ENCODE assay signal across 11 cellular contexts in genomic region chr19:19486343-19487076, GRCh38. TPM values are rescaled to one million over a fixed set of nuclear protein-coding genes. Genes with fewer than 3 reads are reported as not detected.
A peak's percentile ranks its signal among the peaks of the same experiment; 100 is the strongest.
DNase-seq lines count a peak whose midpoint lies in the region; ATAC-seq and TF ChIP-seq lines count a peak whose summit lies in the region.
"Had no signal": no experiment of that assay in that cellular context is flagged by ENCODE, and none has a peak within 500 bp of the region (broad histone marks: within the 10 kb centered on the region; RNA-seq: fewer than 3 reads in every experiment).

No MANE protein-coding gene starts in this region.

- peaks cover 16% of the 10 kb centered on the region for H3K36me3 Mint-ChIP-seq in activated naive CD8-positive, alpha-beta T cell treated with anti-CD3 and anti-CD28 coated beads for 36 hours
- peaks cover 0 to 19% (median 3%) of the 10 kb centered on the region in 3 donors for H3K36me3 Mint-ChIP-seq in naive thymus-derived CD8-positive, alpha-beta T cell

- H3K4me2 ChIP-seq in BLaER1 (peak overlapping the region; percentile 82), HCT116 (ENCODE audit: low read length) (no peak overlapping the region)

- peak overlapping the region; percentile 52; the same call in 1 of the 2 replicates for H3K9ac ChIP-seq in BLaER1
- no peak overlapping the region; the same call in 1 of the 2 replicates for H3K9ac ChIP-seq in HCT116 (ENCODE audit: low read length)

- H3K27ac Mint-ChIP-seq in activated naive CD8-positive, alpha-beta T cell treated with anti-CD3 and anti-CD28 coated beads for 36 hours: peak overlapping the region; percentile 34
- H3K27ac Mint-ChIP-seq in naive thymus-derived CD8-positive, alpha-beta T cell: peak overlapping the region; percentile 81 to 99 (median 98)

- no peak for TF ChIP-seq RAD21 in HCT116 (IDR thresholded peaks at IDR 0.05; ENCODE audit: low read depth)

- H3K27ac ChIP-seq in BLaER1 (peak overlapping the region; percentile 74), HCT116 (ENCODE audit: low read depth, low read length) (peak overlapping the region; percentile 13; the same call in 1 of the 2 replicates)

- no peak overlapping the region for H3K4me3 Mint-ChIP-seq in activated naive CD8-positive, alpha-beta T cell treated with anti-CD3 and anti-CD28 coated beads for 36 hours
- H3K4me3 Mint-ChIP-seq in naive thymus-derived CD8-positive, alpha-beta T cell: peak overlapping the region in 4 of 10 donors; percentile 14 to 45 (median 30)

- H3K4me1 Mint-ChIP-seq in activated naive CD8-positive, alpha-beta T cell treated with anti-CD3 and anti-CD28 coated beads for 36 hours: peaks cover 62% of the 10 kb centered on the region
- H3K4me1 Mint-ChIP-seq in naive thymus-derived CD8-positive, alpha-beta T cell: peaks cover 28 to 83% (median 74%) of the 10 kb centered on the region in 4 donors

- H4K20me1 ChIP-seq in BLaER1 (peaks cover 99% of the 10 kb centered on the region), HCT116 (ENCODE audit: insufficient read depth) (peaks cover 10% of the 10 kb centered on the region; the same call in 1 of the 2 replicates)

- H3K9me2 ChIP-seq in HCT116 (ENCODE audit: insufficient read depth): no peaks in the 10 kb centered on the region

- H3K9me3 Mint-ChIP-seq in activated naive CD8-positive, alpha-beta T cell treated with anti-CD3 and anti-CD28 coated beads for 36 hours: no peaks in the 10 kb centered on the region
- no peaks in the 10 kb centered on the region for H3K9me3 Mint-ChIP-seq in naive thymus-derived CD8-positive, alpha-beta T cell

- H3K27me3 Mint-ChIP-seq in activated naive CD8-positive, alpha-beta T cell treated with anti-CD3 and anti-CD28 coated beads for 36 hours: no peaks in the 10 kb centered on the region
- H3K27me3 Mint-ChIP-seq in naive thymus-derived CD8-positive, alpha-beta T cell: no peaks in the 10 kb centered on the region

- CTCF ChIA-PET in HCT116 (lab: Charles Lee): no interaction called here

- TF ChIP-seq POLR2A in HCT116 (IDR thresholded peaks at IDR 0.05; ENCODE audit: borderline replicate concordance, extremely low read depth, insufficient read depth, insufficient read length): no peak

- RAD21 ChIA-PET in HCT116 (lab: Charles Lee; ENCODE audit: low non-redundant PET in 1 of 2, low total read pairs in 2 of 2, uncharacterized antibody in 2 of 2, unreplicated experiment in 2 of 2): no interaction called here

- H3K36me3 ChIP-seq in BLaER1 (peaks cover 55% of the 10 kb centered on the region), HCT116 (ENCODE audit: control insufficient read depth in 1 of 2, insufficient read depth in 2 of 2, low read length in 2 of 2) (peaks cover 0 to 13% of the 10 kb centered on the region in 2 experiments; a peak in 1 of 4 replicates)

- DNase-seq in HCT116 (ENCODE audit: low read depth, low spot score) (no peak), HuH-7 (ENCODE audit: low spot score) (no peak), AG08396 (ENCODE audit: low spot score) (no peak), HT-29 (ENCODE audit: low spot score) (no peak), GDM1 (lab: John Stamatoyannopoulos, UW) (no peak)
- DNase-seq in activated naive CD8-positive, alpha-beta T cell treated with anti-CD3 and anti-CD28 coated beads for 36 hours: no peak
- DNase-seq in naive thymus-derived CD8-positive, alpha-beta T cell: peak in 1 of 10 donors; percentile 60
- DNase-seq: COR-L47, Kasumi-1 had no signal

- H3K4me3 ChIP-seq in BLaER1 (no peak overlapping the region), HCT116 (replicated peaks in 1 of 2; ENCODE audit: low read depth in 1 of 2, low read length in 2 of 2) (no peak overlapping the region)
- H3K4me3 ChIP-seq: HAP-1 had no signal

- no TSS peak for BruUV-seq in HCT116 (replicated peaks; lab: Mats Ljungman, UMichigan)

- H3K4me1 ChIP-seq in BLaER1 (peaks cover 91% of the 10 kb centered on the region), HCT116 (ENCODE audit: control insufficient read depth in 1 of 2, insufficient read depth in 2 of 2, low read length in 2 of 2) (peaks cover 19 to 43% of the 10 kb centered on the region in 2 experiments)

- H3K79me2 ChIP-seq in HCT116 (ENCODE audit: insufficient read depth, low read length): peaks cover 90% of the 10 kb centered on the region

- ATAC-seq in HCT116: no peak
- no peak for ATAC-seq in naive thymus-derived CD8-positive, alpha-beta T cell

- H3K27me3 ChIP-seq in BLaER1: no peaks in the 10 kb centered on the region
- no peaks in the 10 kb centered on the region for H3K27me3 ChIP-seq in HCT116 (ENCODE audit: insufficient read depth, low read length)

- H3K9me3 ChIP-seq in BLaER1 (no peaks in the 10 kb centered on the region), HCT116 (ENCODE audit: control insufficient read depth in 1 of 2, insufficient read depth in 1 of 2, low read depth in 1 of 2, low read length in 2 of 2) (no peaks in the 10 kb centered on the region)
- H3K9me3 ChIP-seq: HAP-1 had no signal

- no peak for TF ChIP-seq CTCF in HCT116 (IDR thresholded peaks at IDR 0.05 in 2 of 3, conservative IDR thresholded peaks at IDR 0.05 in 1 of 3; ENCODE audit: borderline replicate concordance in 1 of 3, insufficient read depth in 1 of 3, low read depth in 2 of 3, low read length in 2 of 3)

- no peak overlapping the region for H2AFZ ChIP-seq in HCT116 (ENCODE audit: low read depth, low read length, poor library complexity, severe bottlenecking)

- intact Hi-C loops in HCT116 (cut with micrococcal nuclease): loop anchor here (5.0 kb wide), 1 partner anchor 79 kb away; the partner anchor contains the start of gene GATAD2A

- POLR2A ChIA-PET in HCT116 (lab: Charles Lee): no interaction called here
- POLR2A ChIA-PET in naive thymus-derived CD8-positive, alpha-beta T cell (lab: Charles Lee): interaction anchor here (0.7 to 9.1 kb wide), 6 partner anchors 9 to 121 kb away, joined by 3 to 131 read pairs (median 5); partner anchors contain the start of gene GATAD2A

TF ChIP-seq in HCT116, 20 proteins besides CTCF, POLR2A, EP300 and RAD21:
- TF ChIP-seq FOSL1 (IDR thresholded peaks at IDR 0.05; ENCODE audit: low read depth): no peak
- TF ChIP-seq ZFX (IDR thresholded peaks at IDR 0.05): no peak
- TF ChIP-seq, protein P1, sequence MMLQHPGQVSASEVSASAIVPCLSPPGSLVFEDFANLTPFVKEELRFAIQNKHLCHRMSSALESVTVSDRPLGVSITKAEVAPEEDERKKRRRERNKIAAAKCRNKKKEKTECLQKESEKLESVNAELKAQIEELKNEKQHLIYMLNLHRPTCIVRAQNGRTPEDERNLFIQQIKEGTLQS (IDR thresholded peaks at IDR 0.05): no peak
- TF ChIP-seq CEBPB (IDR thresholded peaks at IDR 0.05; ENCODE audit: low read depth): no peak
- no peak for TF ChIP-seq EGR1 (IDR thresholded peaks at IDR 0.05; ENCODE audit: low read depth)

RNA-seq across cellular contexts. Expression of gene TSSK6, which starts 28.8 kb away (rescaled TPM):
- total RNA-seq in HCT116 (2021; ENCODE audit: unreplicated experiment): 4.1 TPM
- 2.7 and 4.1 TPM in 2 replicates for polyA plus RNA-seq in HCT116 (2012)
- 1 to 10 TPM; 3.0 to 3.1 TPM for total RNA-seq in activated naive CD8-positive, alpha-beta T cell treated with anti-CD3 and anti-CD28 coated beads for 36 hours
- total RNA-seq in naive thymus-derived CD8-positive, alpha-beta T cell: 10 to 100 TPM in 1 of 2 experiments, 1 to 10 TPM in 1; 9.3 to 10.8 TPM
- 1 to 10 TPM in 2 of 3 donors, under 1 TPM in 1; 0.59 to 3.7 (median 3.1) TPM for polyA plus RNA-seq in naive thymus-derived CD8-positive, alpha-beta T cell
- 1.3 and 1.5 TPM in 2 replicates for total RNA-seq in HT-29 (2014; rRNA removed; shearing (Covaris generic))

RNA-seq across cellular contexts. Expression of gene NDUFA13, which starts 29.5 kb away (rescaled TPM):
- 339 TPM for total RNA-seq in HCT116 (2021; ENCODE audit: unreplicated experiment)
- polyA plus RNA-seq in HCT116 (2012): 415 and 570 TPM in 2 replicates
- 100 to 1,000 TPM; 306 to 312 TPM for total RNA-seq in activated naive CD8-positive, alpha-beta T cell treated with anti-CD3 and anti-CD28 coated beads for 36 hours
- total RNA-seq in naive thymus-derived CD8-positive, alpha-beta T cell: 100 to 1,000 TPM; 177 to 180 TPM
- polyA plus RNA-seq in naive thymus-derived CD8-positive, alpha-beta T cell: 100 to 1,000 TPM; 329 to 360 (median 338) TPM
- total RNA-seq in HT-29 (2014; rRNA removed; shearing (Covaris generic)): 190 and 202 TPM in 2 replicates

RNA-seq across cellular contexts. Expression of gene YJEFN3, which starts 42.2 kb away (rescaled TPM):
- total RNA-seq in HCT116 (2021; ENCODE audit: unreplicated experiment): 25.3 TPM
- 10.1 and 11.7 TPM in 2 replicates for polyA plus RNA-seq in HCT116 (2012)
- 1 to 10 TPM; 5.7 to 7.8 TPM for total RNA-seq in activated naive CD8-positive, alpha-beta T cell treated with anti-CD3 and anti-CD28 coated beads for 36 hours
- 10 to 100 TPM; 11.1 to 12.8 TPM for total RNA-seq in naive thymus-derived CD8-positive, alpha-beta T cell
- under 1 TPM in 2 of 3 donors, not detected in 1; 0.08 to 0.63 TPM for polyA plus RNA-seq in naive thymus-derived CD8-positive, alpha-beta T cell
- 1.0 and 1.9 TPM in 2 replicates for total RNA-seq in HT-29 (2014; rRNA removed; shearing (Covaris generic))

RNA-seq across cellular contexts. Expression of gene CILP2, which starts 51.6 kb away (rescaled TPM):
- 13.1 TPM for total RNA-seq in HCT116 (2021; ENCODE audit: unreplicated experiment)
- 9.3 and 10.3 TPM in 2 replicates for polyA plus RNA-seq in HCT116 (2012)
- under 1 TPM; 0.18 to 0.23 TPM for total RNA-seq in activated naive CD8-positive, alpha-beta T cell treated with anti-CD3 and anti-CD28 coated beads for 36 hours
- total RNA-seq in naive thymus-derived CD8-positive, alpha-beta T cell: under 1 TPM; 0.31 to 0.41 TPM
- under 1 TPM in 2 of 3 donors, not detected in 1; 0.56 to 0.64 TPM for polyA plus RNA-seq in naive thymus-derived CD8-positive, alpha-beta T cell
- 0.31 TPM in 1 of 2 replicates, not detected in the other for total RNA-seq in HT-29 (2014; rRNA removed; shearing (Covaris generic))
